ENCODE assay signal across 1 cellular context in genomic region chr4:186807131-186807530, GRCh38.
TF ChIP-seq lines count a peak whose summit lies in the region.

No MANE protein-coding gene starts in this region.

TF ChIP-seq in K562, 482 proteins besides CTCF, POLR2A, EP300 and RAD21:
- TF ChIP-seq SRSF1 (IDR thresholded peaks at IDR 0.05; ENCODE audit: low read depth, low read length), result no peak
- 0 out of 2 replicates have a peak, but pooled peaks have one; percentile 7 for TF ChIP-seq NCOR1 (IDR thresholded peaks at IDR 0.05)
- TF ChIP-seq MAFG (tag; conservative IDR thresholded peaks at IDR 0.05), result no peak
- TF ChIP-seq HBP1 (CRISPR knock-in tag; IDR thresholded peaks at IDR 0.05), result no peak
- no peak for TF ChIP-seq ZC3H8 (IDR thresholded peaks at IDR 0.05)
- no peak for TF ChIP-seq ZNF644 (tag; IDR thresholded peaks at IDR 0.05; ENCODE audit: low read depth)
- no peak for TF ChIP-seq NKRF (IDR thresholded peaks at IDR 0.05; ENCODE audit: borderline replicate concordance)
- TF ChIP-seq PBX2 (CRISPR knock-in tag; IDR thresholded peaks at IDR 0.05; ENCODE audit: low read depth), result no peak
- TF ChIP-seq PBX2 (tag; conservative IDR thresholded peaks at IDR 0.05; ENCODE audit: low read depth), result no peak
- TF ChIP-seq TEAD1 (CRISPR knock-in tag; IDR thresholded peaks at IDR 0.05), result no peak
- peak; percentile 18; the same call in 1 of the 2 replicates for TF ChIP-seq ZNF589 (CRISPR knock-in tag; IDR thresholded peaks at IDR 0.05; ENCODE audit: low read depth)
- no peak for TF ChIP-seq MAX (CRISPR knock-in tag; IDR thresholded peaks at IDR 0.05)
- no peak for TF ChIP-seq ID3 (CRISPR knock-in tag; IDR thresholded peaks at IDR 0.05)
- TF ChIP-seq ID3 (tag; IDR thresholded peaks at IDR 0.05), result peak; percentile 89
- no peak for TF ChIP-seq HDAC3 (IDR thresholded peaks at IDR 0.05; ENCODE audit: borderline replicate concordance, partially characterized antibody)
- peak; percentile 50; the same call in 1 of the 2 replicates for TF ChIP-seq ESRRA (IDR thresholded peaks at IDR 0.05; ENCODE audit: borderline replicate concordance, low read depth)
